In the genomic region with DNA sequence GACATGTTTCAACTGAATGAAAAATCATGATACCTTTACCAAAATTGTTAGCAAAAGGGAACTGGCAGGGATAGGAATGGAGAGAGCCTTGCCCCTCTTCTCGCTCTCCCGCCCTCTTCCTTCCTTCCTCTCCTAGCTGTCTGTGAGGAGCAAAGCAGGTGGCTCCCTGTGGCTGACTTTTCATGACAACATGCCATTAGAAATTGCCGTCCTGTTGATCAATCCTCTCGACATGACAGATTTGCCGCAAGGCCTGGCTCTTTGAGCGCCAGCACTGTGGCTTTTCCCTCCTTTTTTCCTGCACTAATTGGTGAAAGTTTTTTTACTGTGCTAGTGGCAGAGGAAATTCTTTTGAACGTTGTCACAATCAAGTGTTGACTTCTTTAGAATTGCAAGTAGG, we compare ENCODE assay signal across 18 cellular contexts.
DNase-seq lines count a peak whose midpoint lies in the region; ATAC-seq and TF ChIP-seq lines count a peak whose summit lies in the region.
"Had no signal": no experiment of that assay in that cellular context is flagged by ENCODE, and none has a peak within 500 bp of the region (broad histone marks: within the 10 kb centered on the region; RNA-seq: fewer than 3 reads in every experiment).

No MANE protein-coding gene starts in this region.

- no peak overlapping the region for H3K4ac ChIP-seq in neuronal stem cell (ENCODE audit: low read length)

- BruUV-seq in HCT116 (replicated peaks; lab: Mats Ljungman, UMichigan) (no TSS peak), OCI-LY7 (replicated peaks; lab: Mats Ljungman, UMichigan) (no TSS peak)

- H2AFZ ChIP-seq in HCT116 (ENCODE audit: low read depth, low read length, poor library complexity, severe bottlenecking): no peak overlapping the region
- H2AFZ ChIP-seq in neuronal stem cell (ENCODE audit: low read length): no peak overlapping the region
- H2AFZ ChIP-seq in OCI-LY7 (ENCODE audit: low read length): no peak overlapping the region

- H4K20me1 ChIP-seq in HCT116 (ENCODE audit: insufficient read depth) (peaks cover 37% of the 10 kb centered on the region), OCI-LY7 (ENCODE audit: insufficient read depth, low read length) (no peaks in the 10 kb centered on the region)

- TF ChIP-seq POLR2A in HCT116 (IDR thresholded peaks at IDR 0.05; ENCODE audit: borderline replicate concordance, extremely low read depth, insufficient read depth, insufficient read length): no peak

- no peak overlapping the region; the same call in 1 of the 2 replicates for H3K4me3 Mint-ChIP-seq in WTC11
- H3K4me3 Mint-ChIP-seq: B cell had no signal

- peak overlapping the region; percentile 71 for H3K27ac Mint-ChIP-seq in WTC11
- H3K27ac Mint-ChIP-seq: B cell had no signal

- no peak for TF ChIP-seq CTCF in HCT116 (IDR thresholded peaks at IDR 0.05 in 2 of 3, conservative IDR thresholded peaks at IDR 0.05 in 1 of 3; ENCODE audit: borderline replicate concordance in 1 of 3, insufficient read depth in 1 of 3, low read depth in 2 of 3, low read length in 2 of 3)
- TF ChIP-seq CTCF in WTC11 (IDR thresholded peaks at IDR 0.05): no peak
- no peak for TF ChIP-seq CTCF in OCI-LY7 (conservative IDR thresholded peaks at IDR 0.05; ENCODE audit: low read length)

- H3K9ac ChIP-seq in HCT116 (ENCODE audit: low read length) (no peak overlapping the region), neuronal stem cell (ENCODE audit: low read depth, low read length, poor library complexity) (no peak overlapping the region)

- peak overlapping the region; percentile 20 for H3K18ac ChIP-seq in neuronal stem cell (ENCODE audit: low read length)

- H3K9me3 ChIP-seq in HCT116 (ENCODE audit: control insufficient read depth in 1 of 2, insufficient read depth in 1 of 2, low read depth in 1 of 2, low read length in 2 of 2) (no peaks in the 10 kb centered on the region), neuronal stem cell (replicated peaks in 1 of 2; ENCODE audit: control insufficient read depth in 2 of 2, insufficient read depth in 1 of 2, low read depth in 1 of 2, low read length in 2 of 2) (peaks cover 0 to 6% of the 10 kb centered on the region in 2 donors), OCI-LY7 (ENCODE audit: low read length) (no peaks in the 10 kb centered on the region)

- 0 out of 2 replicates have a peak, but pooled peaks have one; percentile 2 for TF ChIP-seq RAD21 in HCT116 (IDR thresholded peaks at IDR 0.05; ENCODE audit: low read depth)

- no peak overlapping the region for H3K14ac ChIP-seq in neuronal stem cell (ENCODE audit: low read length)

- no peak overlapping the region for H2BK5ac ChIP-seq in neuronal stem cell (ENCODE audit: low read length)

- no peak overlapping the region for H2BK12ac ChIP-seq in neuronal stem cell (ENCODE audit: low read length)

- H3K27ac ChIP-seq in HCT116 (ENCODE audit: low read depth, low read length) (no peak overlapping the region), neuronal stem cell (replicated peaks; ENCODE audit: low read length) (no peak overlapping the region), OCI-LY7 (ENCODE audit: low read depth, low read length, poor library complexity, severe bottlenecking) (no peak overlapping the region)
- H3K27ac ChIP-seq: SK-N-MC had no signal

- H3K27me3 Mint-ChIP-seq in WTC11 (ENCODE audit: low read depth): no peaks in the 10 kb centered on the region

- no peak overlapping the region for H2BK120ac ChIP-seq in neuronal stem cell (ENCODE audit: low read depth, low read length)

- H3K4me1 ChIP-seq in HCT116 (ENCODE audit: control insufficient read depth in 1 of 2, insufficient read depth in 2 of 2, low read length in 2 of 2): no peaks in the 10 kb centered on the region
- H3K4me1 ChIP-seq in neuronal stem cell (ENCODE audit: control insufficient read depth in 2 of 2, insufficient read depth in 1 of 2, low read depth in 1 of 2, low read length in 2 of 2): peaks cover 12 to 20% of the 10 kb centered on the region in 2 donors
- H3K4me1 ChIP-seq in OCI-LY7 (ENCODE audit: insufficient read depth, low read length, poor library complexity, severe bottlenecking): no peaks in the 10 kb centered on the region

- peaks cover 99% of the 10 kb centered on the region for H3K79me2 ChIP-seq in HCT116 (ENCODE audit: insufficient read depth, low read length)
- H3K79me2 ChIP-seq in OCI-LY7 (ENCODE audit: insufficient read depth, low read depth, low read length): no peaks in the 10 kb centered on the region

- H3K4me3 ChIP-seq in HCT116 (replicated peaks in 1 of 2; ENCODE audit: low read depth in 1 of 2, low read length in 2 of 2): no peak overlapping the region
- no peak overlapping the region for H3K4me3 ChIP-seq in neuronal stem cell (ENCODE audit: low read length in 2 of 2)
- H3K4me3 ChIP-seq in OCI-LY7 (ENCODE audit: low read depth, low read length, poor library complexity, severe bottlenecking): no peak overlapping the region
- H3K4me3 ChIP-seq: SK-N-MC had no signal

- no peak overlapping the region for H4K8ac ChIP-seq in neuronal stem cell (ENCODE audit: low read depth, low read length)

- POLR2A ChIA-PET in HCT116 (lab: Charles Lee) (no interaction called here), WTC11 (lab: Charles Lee) (no interaction called here), OCI-LY7 (lab: Charles Lee) (no interaction called here)

- H3K9me2 ChIP-seq in HCT116 (ENCODE audit: insufficient read depth) (no peaks in the 10 kb centered on the region), OCI-LY7 (ENCODE audit: insufficient read depth, low read length) (no peaks in the 10 kb centered on the region)

- no peak overlapping the region for H4K91ac ChIP-seq in neuronal stem cell (ENCODE audit: low read depth, low read length, poor library complexity)

- no CpG with 5 or more reads among the region's 7 CpGs for WGBS in neuronal stem cell (ENCODE audit: extremely low coverage in 2 of 2, insufficient read length in 2 of 2, insufficient replicate concordance in 1 of 2), 2 donors

- no peak overlapping the region for H3K4me2 ChIP-seq in HCT116 (ENCODE audit: low read length)
- H3K4me2 ChIP-seq in neuronal stem cell (ENCODE audit: insufficient read depth, low read length, poor library complexity, severe bottlenecking): no peak overlapping the region
- H3K4me2 ChIP-seq in OCI-LY7 (ENCODE audit: low read length): no peak overlapping the region

- ATAC-seq in HCT116: no peak
- peak; percentile 62 for ATAC-seq in WTC11

- H3K23ac ChIP-seq in neuronal stem cell (ENCODE audit: low read depth, low read length, poor library complexity): no peak overlapping the region

- H3K36me3 ChIP-seq in HCT116 (ENCODE audit: control insufficient read depth in 1 of 2, insufficient read depth in 2 of 2, low read length in 2 of 2) (peaks cover 0 to 6% of the 10 kb centered on the region in 2 experiments; a peak in 1 of 4 replicates), neuronal stem cell (replicated peaks in 1 of 2; ENCODE audit: control insufficient read depth in 2 of 2, insufficient read depth in 2 of 2, low read length in 2 of 2) (no peaks in the 10 kb centered on the region), OCI-LY7 (ENCODE audit: insufficient read depth, low read length) (no peaks in the 10 kb centered on the region)

- H3K27me3 ChIP-seq in HCT116 (ENCODE audit: insufficient read depth, low read length): no peaks in the 10 kb centered on the region
- no peaks in the 10 kb centered on the region for H3K27me3 ChIP-seq in neuronal stem cell (ENCODE audit: control insufficient read depth in 3 of 3, insufficient read depth in 3 of 3, low read depth in 1 of 3, low read length in 3 of 3)

- no peak overlapping the region for H2AK5ac ChIP-seq in neuronal stem cell (ENCODE audit: low read depth, low read length)

- CTCF ChIA-PET in HCT116 (lab: Charles Lee): no interaction called here
- CTCF ChIA-PET in WTC11 (lab: Charles Lee): no interaction called here
- CTCF ChIA-PET in OCI-LY7 (lab: Charles Lee; ENCODE audit: unreplicated experiment): no interaction called here

- no peaks in the 10 kb centered on the region for H3K79me1 ChIP-seq in neuronal stem cell (ENCODE audit: low read depth, low read length)

- intact Hi-C loops in HCT116 (cut with micrococcal nuclease) (no loop called here), OCI-LY7 (cut with micrococcal nuclease; ENCODE audit: unreplicated experiment) (no loop called here)

- no peaks in the 10 kb centered on the region for H3K9me3 Mint-ChIP-seq in WTC11

- RAD21 ChIA-PET in HCT116 (lab: Charles Lee; ENCODE audit: low non-redundant PET in 1 of 2, low total read pairs in 2 of 2, uncharacterized antibody in 2 of 2, unreplicated experiment in 2 of 2): no interaction called here

- peaks cover 76% of the 10 kb centered on the region for H3K4me1 Mint-ChIP-seq in WTC11
- H3K4me1 Mint-ChIP-seq: B cell had no signal

- DNase-seq in HCT116 (ENCODE audit: low read depth, low spot score): no peak
- DNase-seq in WTC11 (ENCODE audit: low spot score): no peak
- no peak for DNase-seq in neuronal stem cell (ENCODE audit: low spot score)
- DNase-seq in DMS 273 (lab: John Stamatoyannopoulos, UW; ENCODE audit: unreplicated experiment): no peak
- DNase-seq in NCI-H1105 (lab: John Stamatoyannopoulos, UW): no peak
- DNase-seq in NCI-H187 (lab: John Stamatoyannopoulos, UW): no peak
- no peak for DNase-seq in OCI-LY7 (ENCODE audit: low spot score)
- DNase-seq: Calu3, DMS153, DND-41, NCI-H1092 treated with DMSO at 0.1 percent for 48 hours, NCI-H1436 treated with DMSO at 0.1 percent for 48 hours, NCI-H2029, NCI-H446, NCI-H526 treated with DMSO at 0.1 percent for 48 hours, SIG-M5 had no signal

- no peaks in the 10 kb centered on the region for H3K36me3 Mint-ChIP-seq in WTC11

- H2BK15ac ChIP-seq in neuronal stem cell (ENCODE audit: low read length): no peak overlapping the region

TF ChIP-seq in HCT116, 20 proteins besides CTCF, POLR2A, EP300 and RAD21:
- TF ChIP-seq POLR2AphosphoS5 (IDR thresholded peaks at IDR 0.05; ENCODE audit: low read depth, low read length): no peak

TF ChIP-seq in WTC11, 78 proteins besides CTCF, POLR2A, EP300 and RAD21 (continues in another document):
- TF ChIP-seq ZSCAN18 (CRISPR knock-in tag; IDR thresholded peaks at IDR 0.05): no peak
- TF ChIP-seq ESRRA (CRISPR knock-in tag; IDR thresholded peaks at IDR 0.05; ENCODE audit: borderline replicate concordance): no peak
- TF ChIP-seq TP53 (CRISPR knock-in tag; IDR thresholded peaks at IDR 0.05): no peak
